24 cellular contexts compared by ENCODE assay signal in genomic region chr20:43431120-43431519, GRCh38.
"Had no signal": no experiment of that assay in that cellular context is flagged by ENCODE, and none has a peak within 500 bp of the region (broad histone marks: within the 10 kb centered on the region; RNA-seq: fewer than 3 reads in every experiment).

No MANE protein-coding gene starts in this region.

- H3K9me3 Mint-ChIP-seq: activated CD4-positive, alpha-beta T cell treated with anti-CD3 and anti-CD28 coated beads, Interleukin-2, amount 10 ng/mL, durations not matched to agents 24 days and 14 days; activated naive CD4-positive, alpha-beta T cell treated with anti-CD3 and anti-CD28 coated beads, Interleukin-2, amount 50 U/mL, for 24 hours; dendritic cell treated with granulocyte-macrophage colony-stimulating factor and Interleukin-4, amounts not matched to agents 40 ng/mL and 50 ng/mL, for 4 days; natural killer cell treated with Interleukin-12 subunit alpha and Interleukin-12 subunit beta and Interleukin-15 and Interleukin-18, amount 100 ng/mL, for 72 hours had no signal

- H3K27me3 ChIP-seq: breast epithelium, hepatocyte, pancreas, thyroid gland had no signal

- H3K36me3 Mint-ChIP-seq: activated naive CD4-positive, alpha-beta T cell treated with anti-CD3 and anti-CD28 coated beads, Interleukin-2, amount 50 U/mL, for 24 hours; natural killer cell treated with Interleukin-12 subunit alpha and Interleukin-12 subunit beta and Interleukin-15 and Interleukin-18, amount 100 ng/mL, for 72 hours had no signal

- H3K9me3 ChIP-seq: breast epithelium, lower lobe of right lung, neutrophil, pancreas, spleen, thyroid gland had no signal

- FAIRE-seq: astrocyte, endothelial cell of umbilical vein, keratinocyte, pancreas, TTC549 had no signal

- ATAC-seq: activated CD8-positive, alpha-beta T cell treated with anti-CD3 and anti-CD28 coated beads, Interleukin-2, amount 10 ng/mL, durations not matched to agents 7 days and 5 days; lower lobe of right lung; natural killer cell treated with Interleukin-12 subunit alpha and Interleukin-12 subunit beta and Interleukin-15 and Interleukin-18, amount 100 ng/mL, for 72 hours; pancreas had no signal

- H3K4me1 Mint-ChIP-seq: activated CD4-positive, alpha-beta T cell treated with anti-CD3 and anti-CD28 coated beads, Interleukin-2, amount 10 ng/mL, durations not matched to agents 24 days and 14 days; activated naive CD4-positive, alpha-beta T cell treated with anti-CD3 and anti-CD28 coated beads, Interleukin-2, amount 50 U/mL, for 24 hours had no signal

- H3K4me3 ChIP-seq: breast epithelium, esophagus muscularis mucosa, hepatocyte, lower lobe of right lung, pancreas, spleen, thyroid gland had no signal

- DNase-seq: activated CD4-positive, alpha-beta T cell treated with anti-CD3 and anti-CD28 coated beads, Interleukin-2, amount 10 ng/mL, durations not matched to agents 24 days and 14 days; activated CD4-positive, CD25-positive, alpha-beta regulatory T cell; activated CD8-positive, alpha-beta memory T cell treated with anti-CD3 and anti-CD28 coated beads, Interleukin-2, amount 50 U/mL, for 48 hours; activated CD8-positive, alpha-beta T cell treated with anti-CD3 and anti-CD28 coated beads, Interleukin-2, amount 10 ng/mL, durations not matched to agents 7 days and 5 days; activated effector memory CD4-positive, alpha-beta T cell treated with anti-CD3 and anti-CD28 coated beads, Interleukin-2, amount 50 U/mL, for 16 hours; activated T-cell treated with anti-CD3 and anti-CD28 coated beads, Interleukin-2, amount 50 U/mL, for 48 hours; effector CD8-positive, alpha-beta T cell; foreskin fibroblast; lower lobe of right lung; pancreas; spleen; stimulated activated naive CD4-positive, alpha-beta T cell; thyroid gland had no signal

- H3K27ac Mint-ChIP-seq: activated CD4-positive, alpha-beta T cell treated with anti-CD3 and anti-CD28 coated beads, Interleukin-2, amount 10 ng/mL, durations not matched to agents 24 days and 14 days; activated CD8-positive, alpha-beta T cell treated with anti-CD3 and anti-CD28 coated beads, Interleukin-2, amount 10 ng/mL, durations not matched to agents 7 days and 5 days; activated naive CD4-positive, alpha-beta T cell treated with anti-CD3 and anti-CD28 coated beads, Interleukin-2, amount 50 U/mL, for 24 hours; dendritic cell treated with granulocyte-macrophage colony-stimulating factor and Interleukin-4, amounts not matched to agents 40 ng/mL and 50 ng/mL, for 4 days; natural killer cell treated with Interleukin-12 subunit alpha and Interleukin-12 subunit beta and Interleukin-15 and Interleukin-18, amount 100 ng/mL, for 72 hours had no signal

- H3K36me3 ChIP-seq: breast epithelium, esophagus muscularis mucosa, lower lobe of right lung, neutrophil, pancreas, spleen, thyroid gland had no signal

- H3K27ac ChIP-seq: breast epithelium, esophagus muscularis mucosa, hepatocyte, lower lobe of right lung, neutrophil, pancreas, spleen, thyroid gland had no signal

- H3K4me3 Mint-ChIP-seq: activated CD4-positive, alpha-beta T cell treated with anti-CD3 and anti-CD28 coated beads, Interleukin-2, amount 10 ng/mL, durations not matched to agents 24 days and 14 days; activated CD8-positive, alpha-beta T cell treated with anti-CD3 and anti-CD28 coated beads, Interleukin-2, amount 10 ng/mL, durations not matched to agents 7 days and 5 days; activated naive CD4-positive, alpha-beta T cell treated with anti-CD3 and anti-CD28 coated beads, Interleukin-2, amount 50 U/mL, for 24 hours; dendritic cell treated with granulocyte-macrophage colony-stimulating factor and Interleukin-4, amounts not matched to agents 40 ng/mL and 50 ng/mL, for 4 days; natural killer cell treated with Interleukin-12 subunit alpha and Interleukin-12 subunit beta and Interleukin-15 and Interleukin-18, amount 100 ng/mL, for 72 hours had no signal

- H3K4me1 ChIP-seq: breast epithelium, esophagus muscularis mucosa, lower lobe of right lung, pancreas, spleen, thyroid gland had no signal
